9 cellular contexts compared by ENCODE assay signal in genomic region chr14:28751467-28752058, GRCh38. TPM values are rescaled to one million over a fixed set of nuclear protein-coding genes. Genes with fewer than 3 reads are reported as not detected.
DNase-seq lines count a peak whose midpoint lies in the region; ATAC-seq and TF ChIP-seq lines count a peak whose summit lies in the region.
"Had no signal": no experiment of that assay in that cellular context is flagged by ENCODE, and none has a peak within 500 bp of the region (broad histone marks: within the 10 kb centered on the region; RNA-seq: fewer than 3 reads in every experiment).

No MANE protein-coding gene starts in this region.

- H3K36me3 ChIP-seq in neural progenitor cell, result no peaks in the 10 kb centered on the region
- H3K36me3 ChIP-seq: SJSA1 had no signal

- peak; percentile 85 for TF ChIP-seq CTCF in neural progenitor cell (IDR thresholded peaks at IDR 0.05)

- in situ Hi-C loops in Caki2 (cut with HindIII; ENCODE audit: low pct_unique_long_range_greater_than_20kb, low sequenced_read_pairs), result no loop called here

- H3K4me2 ChIP-seq in neural progenitor cell, result no peak overlapping the region

- no peak overlapping the region for H3K4me3 Mint-ChIP-seq in neural progenitor cell

- DNase-seq in Caki2 (ENCODE audit: low read depth) (peak; percentile 18), NCI-H82 (lab: John Stamatoyannopoulos, UW) (peak; percentile 89), dedifferentiated amniotic fluid mesenchymal stem cell (ENCODE audit: extremely low spot score) (peak; percentile 69), neural progenitor cell (ENCODE audit: low spot score) (peak; percentile 85), GM19238 (ENCODE audit: insufficient read length, low spot score) (no peak)

- H3K27ac Mint-ChIP-seq in neural progenitor cell, result no peak overlapping the region

- H3K27me3 Mint-ChIP-seq in neural progenitor cell (ENCODE audit: insufficient read depth, low read depth), result peaks cover 24% of the 10 kb centered on the region

- no peak overlapping the region for H3K27ac ChIP-seq in neural progenitor cell
- H3K27ac ChIP-seq: SJSA1 had no signal

- H3K36me3 Mint-ChIP-seq in neural progenitor cell, result no peaks in the 10 kb centered on the region

- H3K4me3 ChIP-seq in neural progenitor cell, result no peak overlapping the region
- H3K4me3 ChIP-seq: SJSA1 had no signal

- H3F3A ChIP-seq in neural progenitor cell (ENCODE audit: low read depth), result no peaks in the 10 kb centered on the region

- no peaks in the 10 kb centered on the region for H3K9me3 Mint-ChIP-seq in neural progenitor cell

- H3K4me1 ChIP-seq in neural progenitor cell, result no peaks in the 10 kb centered on the region
- H3K4me1 ChIP-seq: SJSA1 had no signal

- H3K4me1 Mint-ChIP-seq in neural progenitor cell, result peaks cover 2% of the 10 kb centered on the region

- H3K9me3 ChIP-seq in neural progenitor cell (ENCODE audit: low read depth), result no peaks in the 10 kb centered on the region
- H3K9me3 ChIP-seq: SJSA1 had no signal

- peaks cover 5% of the 10 kb centered on the region for H4K20me1 ChIP-seq in neural progenitor cell (ENCODE audit: low read depth)

- no peak overlapping the region for H2AFZ ChIP-seq in neural progenitor cell (replicated peaks)

- ATAC-seq in GM18868 (IDR thresholded peaks at IDR 0.05; ENCODE audit: unreplicated experiment) (peak; percentile 78), HG03442 (IDR thresholded peaks at IDR 0.05; ENCODE audit: unreplicated experiment) (peak; percentile 80), GM18873 (IDR thresholded peaks at IDR 0.05; ENCODE audit: low FRiP score, unreplicated experiment) (no peak)

- no peak overlapping the region for H3K9ac ChIP-seq in neural progenitor cell

- H3K79me2 ChIP-seq in neural progenitor cell (ENCODE audit: low read depth), result no peaks in the 10 kb centered on the region

- H3K27me3 ChIP-seq in neural progenitor cell, result peaks cover 48% of the 10 kb centered on the region

RNA-seq across cellular contexts. Expression of gene FOXG1, which starts 15.0 kb away (rescaled TPM):
- not detected in 2 replicates for total RNA-seq in Caki2 (2014; rRNA removed; shearing (Covaris generic); ENCODE audit: low replicate concordance)
- total RNA-seq in neural progenitor cell (ENCODE audit: low replicate concordance), result 0.69 and 1.5 TPM in 2 replicates
- total RNA-seq: SJSA1 had no signal
